Comparison of ENCODE assay signal across 27 cellular contexts in the genomic region with DNA sequence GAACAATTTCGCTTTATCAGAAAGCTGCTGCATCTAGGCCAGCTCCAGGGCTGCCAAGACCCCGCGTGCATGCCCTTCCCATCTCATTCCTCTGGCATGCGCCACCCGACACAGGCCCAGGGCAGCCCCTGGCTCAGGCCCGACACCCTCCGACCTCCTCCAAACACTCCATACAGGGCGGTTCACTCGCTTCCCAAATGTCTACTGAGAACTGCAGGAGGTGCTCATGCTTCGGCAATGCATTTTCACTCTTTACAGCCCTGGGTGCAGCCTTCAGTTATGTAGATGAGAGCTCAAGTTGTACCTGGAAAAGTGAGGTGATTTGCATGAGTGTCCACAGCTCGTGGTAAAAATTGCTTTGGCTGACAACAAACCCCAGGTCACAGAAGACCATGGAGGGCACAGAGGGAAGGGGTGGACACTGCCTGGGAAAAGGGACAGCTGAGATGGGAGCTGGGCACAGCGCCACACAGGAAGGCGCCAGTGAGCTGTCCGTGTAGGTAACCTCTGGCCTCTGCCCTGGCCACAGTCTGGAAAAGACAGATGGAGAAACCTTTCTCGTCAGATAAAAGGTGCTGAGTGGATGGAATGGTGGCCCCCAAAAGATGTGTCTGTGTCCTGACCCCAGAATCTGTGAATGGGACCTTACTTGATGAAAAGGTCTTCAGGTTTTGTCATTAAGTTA.
"Had no signal": no experiment of that assay in that cellular context is flagged by ENCODE, and none has a peak within 500 bp of the region (broad histone marks: within the 10 kb centered on the region; RNA-seq: fewer than 3 reads in every experiment).

No MANE protein-coding gene starts in this region.

- H3K27ac ChIP-seq: body of pancreas, foreskin keratinocyte, heart left ventricle, left lung, tibial nerve, uterus, WERI-Rb-1 had no signal

- DNase-seq: activated CD4-positive, alpha-beta memory T cell treated with anti-CD3 and anti-CD28 coated beads, Interleukin-2, amount 10 ng/mL, durations not matched to agents 7 days and 5 days; activated CD4-positive, alpha-beta T cell treated with anti-CD3 and anti-CD28 coated beads, Interleukin-2, amount 10 ng/mL, durations not matched to agents 24 days and 14 days; activated CD4-positive, CD25-positive, alpha-beta regulatory T cell treated with anti-CD3 and anti-CD28 coated beads, Interleukin-2, amount 50 U/mL, for 72 hours; activated naive CD4-positive, alpha-beta T cell treated with anti-CD3 and anti-CD28 coated beads for 36 hours; activated naive CD8-positive, alpha-beta T cell treated with anti-CD3 and anti-CD28 coated beads for 36 hours; activated T-cell treated with anti-CD3 and anti-CD28 coated beads, Interleukin-2, amount 50 U/mL, for 72 hours; aorta; body of pancreas; cerebellar nuclear complex; cortex of kidney; effector memory CD8-positive, alpha-beta T cell; foreskin keratinocyte; heart left ventricle; hypothalamus; immature natural killer cell; stimulated activated CD4-positive, alpha-beta T cell treated with anti-CD3 and anti-CD28 coated beads, Interleukin-15, amount 100 ng/mL, for 24 hours; stimulated activated CD4-positive, alpha-beta T cell treated with anti-CD3 and anti-CD28 coated beads, Interleukin-2, amount 100 ng/mL, for 24 hours; stimulated activated naive B cell treated with anti-CD40 and anti-IgM and Interleukin-4, amounts not matched to agents 10 μg/mL and 1 μg/mL and 100 μg/mL, for 72 hours; T-helper 17 cell; T1000; uterus; WERI-Rb-1 had no signal

- H3K27me3 ChIP-seq: adrenal gland, body of pancreas, foreskin keratinocyte, tibial nerve, uterus had no signal

- H3K4me3 ChIP-seq: adrenal gland, body of pancreas, heart left ventricle, left lung, smooth muscle cell, tibial nerve, uterus had no signal

- H3K4me2 ChIP-seq: smooth muscle cell had no signal

- H3K36me3 ChIP-seq: adrenal gland, heart left ventricle, left lung, tibial nerve, uterus, WERI-Rb-1 had no signal

- H3K9me3 ChIP-seq: adrenal gland, body of pancreas, heart left ventricle, left lung, tibial nerve, uterus had no signal

- H3K4me1 ChIP-seq: foreskin keratinocyte, left lung, tibial nerve, uterus had no signal

- ATAC-seq: activated T-cell treated with anti-CD3 and anti-CD28 coated beads, Interleukin-2, amount 50 U/mL, for 72 hours; body of pancreas; effector memory CD8-positive, alpha-beta T cell; esophagus mucosa; foreskin keratinocyte; left lung; stimulated activated naive B cell treated with anti-CD40 and anti-IgM and Interleukin-4, amounts not matched to agents 10 μg/mL and 1 μg/mL and 100 μg/mL, for 72 hours; T-helper 17 cell had no signal
